Comparison of ENCODE assay signal across 29 cellular contexts in genomic region chr14:104527857-104528459, GRCh38. TPM values are rescaled to one million over a fixed set of nuclear protein-coding genes. Genes with fewer than 3 reads are reported as not detected.
"Had no signal": no experiment of that assay in that cellular context is flagged by ENCODE, and none has a peak within 500 bp of the region (broad histone marks: within the 10 kb centered on the region; RNA-seq: fewer than 3 reads in every experiment).

No MANE protein-coding gene starts in this region.

- DNase-seq: colonic mucosa; cortex of kidney; effector CD8-positive, alpha-beta T cell; effector memory CD8-positive, alpha-beta T cell; erythroblast; esophagus squamous epithelium; foreskin fibroblast; foreskin melanocyte; gastrocnemius medialis; glutamatergic neuron; heart right ventricle; hypothalamus; immature natural killer cell; islet precursor cell; kidney glomerular epithelial cell; left lung; left ventricle myocardium superior; mesenchymal stem cell; naive B cell had no signal

- H3K4me3 Mint-ChIP-seq: dendritic cell treated with granulocyte-macrophage colony-stimulating factor and Interleukin-4, amounts not matched to agents 40 ng/mL and 50 ng/mL, for 4 days; effector memory CD8-positive, alpha-beta T cell; endodermal cell; immature natural killer cell; mesothelial cell of epicardium had no signal

- H3K36me3 ChIP-seq: colonic mucosa, esophagus squamous epithelium, gastrocnemius medialis, heart right ventricle, left lung, lower lobe of right lung had no signal

- H3K4me1 ChIP-seq: colonic mucosa, gastrocnemius medialis, left lung, lower lobe of right lung had no signal

- H3K27ac ChIP-seq: colonic mucosa, epithelial cell of prostate, esophagus squamous epithelium, gastrocnemius medialis, heart right ventricle, left lung, lower lobe of right lung had no signal

- H3K36me3 Mint-ChIP-seq: immature natural killer cell, mesothelial cell of epicardium had no signal

- H3K9me3 ChIP-seq: colonic mucosa, gastrocnemius medialis, lower lobe of right lung had no signal

- H3K4me1 Mint-ChIP-seq: endodermal cell, mesothelial cell of epicardium had no signal

- H3K27me3 ChIP-seq: colonic mucosa, gastrocnemius medialis, heart right ventricle had no signal

- H3K4me3 ChIP-seq: colonic mucosa, esophagus squamous epithelium, gastrocnemius medialis, heart right ventricle, left lung, lower lobe of right lung, mucosa of descending colon had no signal

- ATAC-seq: effector memory CD8-positive, alpha-beta T cell; esophagus mucosa; gastrocnemius medialis; heart right ventricle; left lung; left ventricle myocardium superior; lower lobe of right lung; mucosa of descending colon had no signal

- H3K27ac Mint-ChIP-seq: dendritic cell treated with granulocyte-macrophage colony-stimulating factor and Interleukin-4, amounts not matched to agents 40 ng/mL and 50 ng/mL, for 4 days; effector memory CD8-positive, alpha-beta T cell; endodermal cell; immature natural killer cell; mesothelial cell of epicardium; naive B cell had no signal

RNA-seq across cellular contexts. Expression of gene C14orf180, which starts 51.6 kb away (rescaled TPM):
- total RNA-seq: dermis microvascular lymphatic vessel endothelial cell, endodermal cell, esophagus mucosa, esophagus squamous epithelium, glomerular endothelial cell, left lung, lung microvascular endothelial cell had no signal
- polyA plus RNA-seq: immature natural killer cell had no signal
